In genomic region chr17:41544497-41544896, GRCh38 we compare ENCODE assay signal across 1 cellular context.
TF ChIP-seq lines count a peak whose summit lies in the region.

No MANE protein-coding gene starts in this region.

TF ChIP-seq in HepG2, 621 proteins besides CTCF, POLR2A, EP300 and RAD21 (continued from another document):
- TF ChIP-seq ZNF281 (CRISPR knock-in tag; IDR thresholded peaks at IDR 0.05; ENCODE audit: borderline replicate concordance), result peak; percentile 34; the same call in 1 of the 2 replicates
- TF ChIP-seq ZNF292 (CRISPR knock-in tag; IDR thresholded peaks at IDR 0.05; ENCODE audit: borderline replicate concordance, low read depth), result no peak
